Comparison of ENCODE assay signal across 14 cellular contexts in genomic region chr4:16269742-16270522, GRCh38. TPM values are rescaled to one million over a fixed set of nuclear protein-coding genes. Genes with fewer than 3 reads are reported as not detected.
DNase-seq lines count a peak whose midpoint lies in the region; ATAC-seq and TF ChIP-seq lines count a peak whose summit lies in the region.
"Had no signal": no experiment of that assay in that cellular context is flagged by ENCODE, and none has a peak within 500 bp of the region (broad histone marks: within the 10 kb centered on the region; RNA-seq: fewer than 3 reads in every experiment).

No MANE protein-coding gene starts in this region.

- no peaks in the 10 kb centered on the region for H3K9me3 Mint-ChIP-seq in activated naive CD8-positive, alpha-beta T cell treated with anti-CD3 and anti-CD28 coated beads for 36 hours
- H3K9me3 Mint-ChIP-seq: activated naive CD4-positive, alpha-beta T cell treated with anti-CD3 and anti-CD28 coated beads, Interleukin-2, amount 50 U/mL, for 24 hours; IgD-negative memory B cell had no signal

- DNase-seq in GM03348 (ENCODE audit: low spot score) (peak; percentile 88), PC-3 (peak; percentile 76), dedifferentiated amniotic fluid mesenchymal stem cell (ENCODE audit: extremely low spot score) (peak; percentile 98), omental fat pad (ENCODE audit: low spot score) (no peak), NCI-H2227 (lab: John Stamatoyannopoulos, UW; ENCODE audit: unreplicated experiment) (no peak), SHP77 treated with DMSO at 0.1 percent for 48 hours (lab: John Stamatoyannopoulos, UW) (no peak), DMS 273 (lab: John Stamatoyannopoulos, UW; ENCODE audit: unreplicated experiment) (no peak)
- no peak for DNase-seq in activated naive CD8-positive, alpha-beta T cell treated with anti-CD3 and anti-CD28 coated beads for 36 hours
- DNase-seq: DND-41; NCI-H526 treated with DMSO at 0.1 percent for 48 hours; stimulated activated naive CD4-positive, alpha-beta T cell treated with Interleukin-2 at 50 U/mL for 16 hours had no signal

- H3K27me3 ChIP-seq in PC-3 (ENCODE audit: low read length), result no peaks in the 10 kb centered on the region

- H3K4me2 ChIP-seq in PC-3 (ENCODE audit: low read length), result peak overlapping the region; percentile 75

- TF ChIP-seq CTCF in PC-3 (conservative IDR thresholded peaks at IDR 0.05; ENCODE audit: low read depth, low read length) (no peak), omental fat pad (IDR thresholded peaks at IDR 0.05) (no peak)

- no peaks in the 10 kb centered on the region for H3K9me3 ChIP-seq in PC-3 (ENCODE audit: low read length)

- H3K36me3 ChIP-seq in PC-3 (ENCODE audit: low read depth, low read length), result no peaks in the 10 kb centered on the region

- H3K27ac ChIP-seq in PC-3 (ENCODE audit: low read length), result peak overlapping the region; percentile 54

- no peaks in the 10 kb centered on the region for H3K79me2 ChIP-seq in PC-3 (ENCODE audit: low read length)

- peak overlapping the region; percentile 76 for H2AFZ ChIP-seq in PC-3 (ENCODE audit: low read length)

- H3K27me3 Mint-ChIP-seq in activated naive CD8-positive, alpha-beta T cell treated with anti-CD3 and anti-CD28 coated beads for 36 hours, result no peaks in the 10 kb centered on the region
- H3K27me3 Mint-ChIP-seq: activated naive CD4-positive, alpha-beta T cell treated with anti-CD3 and anti-CD28 coated beads, Interleukin-2, amount 50 U/mL, for 24 hours had no signal

- intact Hi-C loops in PC-3 (cut with micrococcal nuclease), result loop anchor here (5.0 kb wide), 1 partner anchor 308 kb away; the partner anchor contains the start of gene FGFBP2

- no peak overlapping the region for H3K4me3 Mint-ChIP-seq in activated naive CD8-positive, alpha-beta T cell treated with anti-CD3 and anti-CD28 coated beads for 36 hours
- H3K4me3 Mint-ChIP-seq: activated naive CD4-positive, alpha-beta T cell treated with anti-CD3 and anti-CD28 coated beads, Interleukin-2, amount 50 U/mL, for 24 hours; IgD-negative memory B cell; WTC11 had no signal

- H3F3A ChIP-seq in PC-3 (ENCODE audit: low read length, unreplicated experiment), result no peaks in the 10 kb centered on the region

- H3K9me2 ChIP-seq in PC-3 (replicated peaks; ENCODE audit: low read length), result no peaks in the 10 kb centered on the region

- H3K4me3 ChIP-seq in PC-3 (ENCODE audit: low read length), result peak overlapping the region; percentile 7; the same call in 1 of the 2 replicates

- no TSS peak for BruUV-seq in PC-3 (replicated peaks; lab: Mats Ljungman, UMichigan)

- CTCF ChIA-PET in PC-3 (lab: Charles Lee), result no interaction called here

- POLR2A ChIA-PET in PC-3 (lab: Charles Lee; ENCODE audit: unreplicated experiment), result interaction anchor here (0.5 kb wide), 1 partner anchor 458 kb away, joined by 18 read pairs; no protein-coding TSS in a partner anchor

- ATAC-seq in PC-3 (peak; percentile 64), omental fat pad (ENCODE audit: low FRiP score) (peak; percentile 66)

- no peak overlapping the region for H3K27ac Mint-ChIP-seq in activated naive CD8-positive, alpha-beta T cell treated with anti-CD3 and anti-CD28 coated beads for 36 hours
- H3K27ac Mint-ChIP-seq: activated naive CD4-positive, alpha-beta T cell treated with anti-CD3 and anti-CD28 coated beads, Interleukin-2, amount 50 U/mL, for 24 hours; IgD-negative memory B cell; WTC11 had no signal

- H4K20me1 ChIP-seq in PC-3 (ENCODE audit: low read length), result no peaks in the 10 kb centered on the region

- H3K4me1 ChIP-seq in PC-3 (ENCODE audit: insufficient read depth, low read length), result peaks cover 23% of the 10 kb centered on the region

- H3K9ac ChIP-seq in PC-3 (ENCODE audit: low read length), result no peak overlapping the region

- H3K36me3 Mint-ChIP-seq in activated naive CD8-positive, alpha-beta T cell treated with anti-CD3 and anti-CD28 coated beads for 36 hours, result no peaks in the 10 kb centered on the region

- H3K4me1 Mint-ChIP-seq in activated naive CD8-positive, alpha-beta T cell treated with anti-CD3 and anti-CD28 coated beads for 36 hours, result peaks cover 9% of the 10 kb centered on the region
- H3K4me1 Mint-ChIP-seq: WTC11 had no signal

RNA-seq across cellular contexts. Expression of gene TAPT1, which starts 43.7 kb away (rescaled TPM):
- total RNA-seq in PC-3 (2014; rRNA removed) (6.0 and 8.7 TPM in 2 replicates), omental fat pad (10 to 100 TPM; 21.5 to 31.9 (median 28.6) TPM)
- total RNA-seq in activated naive CD8-positive, alpha-beta T cell treated with anti-CD3 and anti-CD28 coated beads for 36 hours, result 10 to 100 TPM; 28.5 to 31.3 TPM

Comparison
In these comparisons a context has a peak if more than half of its experiments do, and no peak if none do; other contexts are left out.
1. DNase-seq: peak in GM03348 (single experiment), PC-3 (single experiment) and dedifferentiated amniotic fluid mesenchymal stem cell (single experiment); none in omental fat pad (single experiment), activated naive CD8-positive, alpha-beta T cell treated with anti-CD3 and anti-CD28 coated beads for 36 hours (single experiment), NCI-H2227 (single experiment), SHP77 treated with DMSO at 0.1 percent for 48 hours (single experiment) and DMS 273 (single experiment).